21 cellular contexts compared by ENCODE assay signal in genomic region chr11:94144664-94145063, GRCh38. TPM values are rescaled to one million over a fixed set of nuclear protein-coding genes. Genes with fewer than 3 reads are reported as not detected.
DNase-seq lines count a peak whose midpoint lies in the region; ATAC-seq, FAIRE-seq and TF ChIP-seq lines count a peak whose summit lies in the region.
"Had no signal": no experiment of that assay in that cellular context is flagged by ENCODE, and none has a peak within 500 bp of the region (broad histone marks: within the 10 kb centered on the region; RNA-seq: fewer than 3 reads in every experiment).

No MANE protein-coding gene starts in this region.

- H3K27ac ChIP-seq in K562 (ENCODE audit: extremely low read depth, low read depth, low read length) (no peak overlapping the region), right cardiac atrium (ENCODE audit: low read length) (no peak overlapping the region)
- H3K27ac ChIP-seq: GM23248 had no signal

- H3K4me3 Mint-ChIP-seq in natural killer cell: peak overlapping the region; percentile 22
- H3K4me3 Mint-ChIP-seq in natural killer cell treated with Interleukin-12 subunit alpha and Interleukin-12 subunit beta and Interleukin-15 and Interleukin-18, amount 100 ng/mL, for 72 hours: no peak overlapping the region
- no peak overlapping the region for H3K4me3 Mint-ChIP-seq in stimulated activated naive B cell treated with anti-CD40 and anti-IgM and Interleukin-4, amounts not matched to agents 10 μg/mL and 1 μg/mL and 100 μg/mL, for 72 hours
- H3K4me3 Mint-ChIP-seq: CD4-positive, alpha-beta memory T cell had no signal

- peaks cover 0 to 3% of the 10 kb centered on the region in 2 donors for H3K27me3 Mint-ChIP-seq in natural killer cell (ENCODE audit: low read depth in 2 of 2)
- no peaks in the 10 kb centered on the region for H3K27me3 Mint-ChIP-seq in natural killer cell treated with Interleukin-12 subunit alpha and Interleukin-12 subunit beta and Interleukin-15 and Interleukin-18, amount 100 ng/mL, for 72 hours
- no peaks in the 10 kb centered on the region for H3K27me3 Mint-ChIP-seq in stimulated activated naive B cell treated with anti-CD40 and anti-IgM and Interleukin-4, amounts not matched to agents 10 μg/mL and 1 μg/mL and 100 μg/mL, for 72 hours
- H3K27me3 Mint-ChIP-seq: CD4-positive, alpha-beta memory T cell had no signal

- 55% methylated on average over 1 of the region's 1 CpG for WGBS in K562 (ENCODE audit: insufficient coverage, low coverage, missing lambda C conversion rate)
- WGBS in right cardiac atrium: 97% methylated on average over 1 of the region's 1 CpG

- H3K79me2 ChIP-seq in K562 (ENCODE audit: control insufficient read depth, insufficient read depth, low read length): peaks cover 76% of the 10 kb centered on the region

- TF ChIP-seq CTCF in natural killer cell (IDR thresholded peaks at IDR 0.05): no peak
- TF ChIP-seq CTCF in K562 (IDR thresholded peaks at IDR 0.05 in 2 of 3, conservative IDR thresholded peaks at IDR 0.05 in 1 of 3; ENCODE audit: insufficient read depth in 2 of 3, low read depth in 1 of 3, low read length in 3 of 3): no peak

- no peak overlapping the region for H3K9ac ChIP-seq in K562 (ENCODE audit: insufficient read depth in 1 of 2, low read depth in 2 of 2, low read length in 2 of 2)
- H3K9ac ChIP-seq: GM23248 had no signal

- H3K36me3 ChIP-seq in K562 (ENCODE audit: control insufficient read depth, insufficient read depth, low read length): no peaks in the 10 kb centered on the region

- H4K20me1 ChIP-seq in K562 (replicated peaks; ENCODE audit: control insufficient read depth, insufficient read depth, low read length): no peaks in the 10 kb centered on the region

- H3K27me3 ChIP-seq in K562 (ENCODE audit: control insufficient read depth in 2 of 2, insufficient read depth in 2 of 2, low read length in 2 of 2) (no peaks in the 10 kb centered on the region), right cardiac atrium (ENCODE audit: control insufficient read depth, insufficient read depth) (no peaks in the 10 kb centered on the region)

- in situ Hi-C loops in K562 (cut with MboI): no loop called here

- no peak for FAIRE-seq in K562 (lab: Jason Lieb, UNC)
- FAIRE-seq: GM12891, GM18507, H1 had no signal

- no peaks in the 10 kb centered on the region for H3K36me3 Mint-ChIP-seq in natural killer cell
- no peaks in the 10 kb centered on the region for H3K36me3 Mint-ChIP-seq in natural killer cell treated with Interleukin-12 subunit alpha and Interleukin-12 subunit beta and Interleukin-15 and Interleukin-18, amount 100 ng/mL, for 72 hours
- peaks cover 6 to 9% of the 10 kb centered on the region in 2 donors for H3K36me3 Mint-ChIP-seq in stimulated activated naive B cell treated with anti-CD40 and anti-IgM and Interleukin-4, amounts not matched to agents 10 μg/mL and 1 μg/mL and 100 μg/mL, for 72 hours
- H3K36me3 Mint-ChIP-seq: CD4-positive, alpha-beta memory T cell had no signal

- intact Hi-C loops in natural killer cell (cut with micrococcal nuclease): no loop called here
- intact Hi-C loops in K562 (cut with micrococcal nuclease): no loop called here
- intact Hi-C loops in right cardiac atrium (cut with DNase I): no loop called here

- H3K9me3 ChIP-seq in K562 (replicated peaks; ENCODE audit: control insufficient read depth, insufficient read depth, low read depth, low read length) (no peaks in the 10 kb centered on the region), right cardiac atrium (ENCODE audit: control insufficient read depth, low read length) (no peaks in the 10 kb centered on the region)

- peak overlapping the region in 1 of 2 donors; percentile 2 for H3K27ac Mint-ChIP-seq in natural killer cell
- peak overlapping the region in 1 of 2 donors; percentile 54 for H3K27ac Mint-ChIP-seq in natural killer cell treated with Interleukin-12 subunit alpha and Interleukin-12 subunit beta and Interleukin-15 and Interleukin-18, amount 100 ng/mL, for 72 hours
- H3K27ac Mint-ChIP-seq in stimulated activated naive B cell treated with anti-CD40 and anti-IgM and Interleukin-4, amounts not matched to agents 10 μg/mL and 1 μg/mL and 100 μg/mL, for 72 hours: peak overlapping the region; percentile 56

- H3K9me1 ChIP-seq in K562 (ENCODE audit: control insufficient read depth, insufficient read depth, low read length): no peaks in the 10 kb centered on the region

- H3K4me1 ChIP-seq in K562 (replicated peaks in 1 of 2; ENCODE audit: control insufficient read depth in 2 of 2, insufficient read depth in 2 of 2, low read length in 2 of 2) (peaks cover 15 to 38% of the 10 kb centered on the region in 2 experiments), right cardiac atrium (ENCODE audit: control insufficient read depth, insufficient read depth, low read length) (peaks cover 12% of the 10 kb centered on the region)

- TF ChIP-seq EP300 in K562 (IDR thresholded peaks at IDR 0.05; ENCODE audit: low read length): no peak

- no TSS peak for BruUV-seq in K562 (replicated peaks; lab: Mats Ljungman, UMichigan)

- no peak for TF ChIP-seq RAD21 in K562 (CRISPR knock-in tag; conservative IDR thresholded peaks at IDR 0.05 in 1 of 2, IDR thresholded peaks at IDR 0.05 in 1 of 2)

- H3K9me3 Mint-ChIP-seq in natural killer cell: no peaks in the 10 kb centered on the region
- H3K9me3 Mint-ChIP-seq in natural killer cell treated with Interleukin-12 subunit alpha and Interleukin-12 subunit beta and Interleukin-15 and Interleukin-18, amount 100 ng/mL, for 72 hours: no peaks in the 10 kb centered on the region
- no peaks in the 10 kb centered on the region for H3K9me3 Mint-ChIP-seq in stimulated activated naive B cell treated with anti-CD40 and anti-IgM and Interleukin-4, amounts not matched to agents 10 μg/mL and 1 μg/mL and 100 μg/mL, for 72 hours
- H3K9me3 Mint-ChIP-seq: CD4-positive, alpha-beta memory T cell had no signal

- no peak overlapping the region for H3K4me3 ChIP-seq in K562
- H3K4me3 ChIP-seq in right cardiac atrium (ENCODE audit: low read length): no peak overlapping the region
- H3K4me3 ChIP-seq: GM23248 had no signal

- POLR2A ChIA-PET in K562 (lab: Yijun Ruan, JAX): interaction anchor here (0.6 to 1.0 kb wide), 2 partner anchors 9 to 213 kb away, joined by 3 to 5 read pairs; no protein-coding TSS in a partner anchor

- H3K4me2 ChIP-seq in K562 (ENCODE audit: insufficient read depth, low read length): no peak overlapping the region

- TF ChIP-seq POLR2A in K562 (conservative IDR thresholded peaks at IDR 0.05): no peak

- CTCF ChIA-PET in K562 (lab: Yijun Ruan, JAX; ENCODE audit: low intra/inter-chr PET ratio): no interaction called here

- no peak overlapping the region for H2AFZ ChIP-seq in K562 (ENCODE audit: low read depth, low read length)
- H2AFZ ChIP-seq: GM23248 had no signal

- peaks cover 85% of the 10 kb centered on the region in 2 donors for H3K4me1 Mint-ChIP-seq in natural killer cell
- H3K4me1 Mint-ChIP-seq in natural killer cell treated with Interleukin-12 subunit alpha and Interleukin-12 subunit beta and Interleukin-15 and Interleukin-18, amount 100 ng/mL, for 72 hours (ENCODE audit: low read depth in 2 of 2): peaks cover 72% of the 10 kb centered on the region in 2 donors
- H3K4me1 Mint-ChIP-seq in stimulated activated naive B cell treated with anti-CD40 and anti-IgM and Interleukin-4, amounts not matched to agents 10 μg/mL and 1 μg/mL and 100 μg/mL, for 72 hours: peaks cover 67 to 91% of the 10 kb centered on the region in 2 donors

- ATAC-seq in natural killer cell: no peak
- ATAC-seq in natural killer cell treated with Interleukin-12 subunit alpha and Interleukin-12 subunit beta and Interleukin-15 and Interleukin-18, amount 100 ng/mL, for 72 hours: no peak
- ATAC-seq in K562: no peak
- ATAC-seq in stimulated activated naive B cell treated with anti-CD40 and anti-IgM and Interleukin-4, amounts not matched to agents 10 μg/mL and 1 μg/mL and 100 μg/mL, for 72 hours (replicated peaks): no peak
- ATAC-seq in right cardiac atrium: no peak
- ATAC-seq in GM19467 (IDR thresholded peaks at IDR 0.05; ENCODE audit: unreplicated experiment): no peak
- ATAC-seq in GM19397 (IDR thresholded peaks at IDR 0.05; ENCODE audit: unreplicated experiment): no peak

- DNase-seq in natural killer cell (no peak), K562 (ENCODE audit: extremely low read depth in 1 of 4, low spot score in 3 of 4) (no peak), right cardiac atrium (no peak)
- DNase-seq in natural killer cell treated with Interleukin-12 subunit alpha and Interleukin-12 subunit beta and Interleukin-15 and Interleukin-18, amount 100 ng/mL, for 72 hours (ENCODE audit: low spot score): no peak
- DNase-seq in stimulated activated naive B cell treated with anti-CD40 and anti-IgM and Interleukin-4, amounts not matched to agents 10 μg/mL and 1 μg/mL and 100 μg/mL, for 72 hours: no peak
- DNase-seq: 8988T; C1 segment of cervical spinal cord; Calu3; CD4-positive, alpha-beta memory T cell; COR-L47; DMS53; DMS79 treated with DMSO at 0.1 percent for 48 hours; GF-D8; GM23248; H7; HCEC 1CT had no signal

TF ChIP-seq in K562, 482 proteins besides CTCF, POLR2A, EP300 and RAD21 (continues in another document):
- TF ChIP-seq RBM25 (IDR thresholded peaks at IDR 0.05; ENCODE audit: low read depth, low read length, severe bottlenecking): peak; percentile 70
- TF ChIP-seq PHB (CRISPR knock-in tag; IDR thresholded peaks at IDR 0.05): no peak
- TF ChIP-seq SRSF9 (IDR thresholded peaks at IDR 0.05; ENCODE audit: borderline replicate concordance, low read depth, low read length): no peak

RNA-seq across cellular contexts. Expression of gene PANX1, which starts 16.0 kb away (rescaled TPM):
- total RNA-seq in natural killer cell: 10 to 100 TPM in 2 of 3 donors, 1 to 10 TPM in 1; 8.6 to 13.6 (median 13.4) TPM
- total RNA-seq in natural killer cell treated with Interleukin-12 subunit alpha and Interleukin-12 subunit beta and Interleukin-15 and Interleukin-18, amount 100 ng/mL, for 72 hours: 10 to 100 TPM; 16.5 to 25.5 TPM
- 13.4 and 15.1 TPM in 2 replicates for total RNA-seq in K562 (2011; cell fraction: chromatin; rRNA removed; ENCODE audit: low replicate concordance)
- total RNA-seq in K562 (2011; cell fraction: nucleolus; rRNA removed): 15.2 and 16.2 TPM in 2 replicates
- 14.7 and 17.5 TPM in 2 replicates for total RNA-seq in K562 (2011; cell fraction: nucleoplasm; rRNA removed)
- 10.4 and 12.8 TPM in 2 replicates for total RNA-seq in K562 (2014; rRNA removed)
- total RNA-seq in K562 (2014; rRNA removed; fragmentation: Illumina TruSeq; extraction: Trizol): 13.9 and 15.2 TPM in 2 replicates
- 14.4 and 14.8 TPM in 2 replicates for total RNA-seq in K562 (2015; rRNA removed; fragmentation: Illumina TruSeq; extraction: Trizol)
- total RNA-seq in K562 (2021): 12.7 and 13.3 TPM in 2 replicates
- 6.3 and 9.5 TPM in 2 replicates for polyA plus RNA-seq in K562 (2011; rRNA removed)
- 4.8 and 6.2 TPM in 2 replicates for polyA plus RNA-seq in K562 (2011; cell fraction: cytosol; rRNA removed)
- 2.8 and 3.4 TPM in 2 replicates for polyA plus RNA-seq in K562 (2011; cell fraction: nucleus; rRNA removed)
- polyA plus RNA-seq in K562 (2012): 7.8 and 10.1 TPM in 2 replicates
- 9.9 and 10.1 TPM in 2 replicates for polyA plus RNA-seq in K562 (2014; fragmentation: Illumina TruSeq; extraction: Trizol)
- 1 to 10 TPM; 1.9 to 2.7 TPM for polyA plus RNA-seq in K562 (2014; fragmentation: Nextera tagmentation; extraction: Ambion mirVana)
- polyA plus RNA-seq in K562 (2014; rRNA removed): 6.5 and 8.4 TPM in 2 replicates
- 18.7 and 23.2 TPM in 2 replicates for polyA minus RNA-seq in K562 (2011; rRNA and poly(A)+ RNA removed)
- polyA minus RNA-seq in K562 (2011; cell fraction: cytosol; rRNA and poly(A)+ RNA removed): 7.0 and 11.6 TPM in 2 replicates
- polyA minus RNA-seq in K562 (2011; cell fraction: nucleus; rRNA and poly(A)+ RNA removed): 6.6 and 8.7 TPM in 2 replicates
- total RNA-seq in right cardiac atrium: 10 to 100 TPM in 1 of 4 donors, 1 to 10 TPM in 3; 8.0 to 16.1 (median 8.5) TPM
- 4.6 TPM for polyA plus RNA-seq in right cardiac atrium
